ENCODE assay signal across 8 cellular contexts in genomic region chr17:80832888-80833583, GRCh38.
DNase-seq lines count a peak whose midpoint lies in the region; ATAC-seq and TF ChIP-seq lines count a peak whose summit lies in the region.

No MANE protein-coding gene starts in this region.

- BruUV-seq in OCI-LY7 (replicated peaks; lab: Mats Ljungman, UMichigan): no TSS peak

- H2AFZ ChIP-seq in OCI-LY7 (ENCODE audit: low read length): peak overlapping the region; percentile 40; the same call in 1 of the 2 replicates

- intact Hi-C loops in OCI-LY7 (cut with micrococcal nuclease; ENCODE audit: unreplicated experiment): no loop called here

- no peaks in the 10 kb centered on the region for H3K9me3 ChIP-seq in OCI-LY7 (ENCODE audit: low read length)

- H3K27ac ChIP-seq in OCI-LY7 (ENCODE audit: low read depth, low read length, poor library complexity, severe bottlenecking): peak overlapping the region; percentile 44

- peak overlapping the region; percentile 44 for H3K4me3 ChIP-seq in OCI-LY7 (ENCODE audit: low read depth, low read length, poor library complexity, severe bottlenecking)

- H3K79me2 ChIP-seq in OCI-LY7 (ENCODE audit: insufficient read depth, low read depth, low read length): no peaks in the 10 kb centered on the region

- CTCF ChIA-PET in OCI-LY7 (lab: Charles Lee; ENCODE audit: unreplicated experiment): interaction anchor here (0.8 kb wide), 1 partner anchor 13 kb away, joined by 3 read pairs; no protein-coding TSS in a partner anchor

- ATAC-seq in GM21526 (IDR thresholded peaks at IDR 0.05; ENCODE audit: low FRiP score, unreplicated experiment): peak; percentile 53

- H3K9me2 ChIP-seq in OCI-LY7 (ENCODE audit: insufficient read depth, low read length): no peaks in the 10 kb centered on the region

- H4K20me1 ChIP-seq in OCI-LY7 (ENCODE audit: insufficient read depth, low read length): no peaks in the 10 kb centered on the region

- POLR2A ChIA-PET in OCI-LY7 (lab: Charles Lee): interaction anchor here (0.7 kb wide), 1 partner anchor 14 kb away, joined by 3 read pairs; no protein-coding TSS in a partner anchor

- H3K4me2 ChIP-seq in OCI-LY7 (ENCODE audit: low read length): peak overlapping the region; percentile 58

- DNase-seq in D341Med (ENCODE audit: low spot score) (peak; percentile 99), HuH-7.5 (ENCODE audit: low spot score) (peak; percentile 77), OCI-LY7 (ENCODE audit: low spot score) (peak; percentile 71), activated T-helper 1 cell treated with Interleukin-2 at 50 U/mL for 16 hours (ENCODE audit: low read depth) (peak; percentile 50), fibroblast of gingiva (ENCODE audit: low read depth) (peak; percentile 97), myocyte (ENCODE audit: low read depth) (peak; percentile 98)
- DNase-seq in stimulated activated CD8-positive, alpha-beta memory T cell treated with anti-CD3 and anti-CD28 coated beads, Interleukin-7, amount 100 ng/mL, for 1 hour (ENCODE audit: low read depth in 2 of 2): peak; percentile 50 to 51

- peaks cover 17% of the 10 kb centered on the region for H3K4me1 ChIP-seq in OCI-LY7 (ENCODE audit: insufficient read depth, low read length, poor library complexity, severe bottlenecking)

- peaks cover 15% of the 10 kb centered on the region for H3K36me3 ChIP-seq in OCI-LY7 (ENCODE audit: insufficient read depth, low read length)

- TF ChIP-seq CTCF in OCI-LY7 (conservative IDR thresholded peaks at IDR 0.05; ENCODE audit: low read length): no peak

Comparison
In these comparisons a context has a peak if more than half of its experiments do, and no peak if none do; other contexts are left out.
1. Peak in every context shown above with its lines: DNase-seq, ATAC-seq, H3K4me3 ChIP-seq and H3K27ac ChIP-seq.